ENCODE assay signal across 17 cellular contexts in the genomic region with DNA sequence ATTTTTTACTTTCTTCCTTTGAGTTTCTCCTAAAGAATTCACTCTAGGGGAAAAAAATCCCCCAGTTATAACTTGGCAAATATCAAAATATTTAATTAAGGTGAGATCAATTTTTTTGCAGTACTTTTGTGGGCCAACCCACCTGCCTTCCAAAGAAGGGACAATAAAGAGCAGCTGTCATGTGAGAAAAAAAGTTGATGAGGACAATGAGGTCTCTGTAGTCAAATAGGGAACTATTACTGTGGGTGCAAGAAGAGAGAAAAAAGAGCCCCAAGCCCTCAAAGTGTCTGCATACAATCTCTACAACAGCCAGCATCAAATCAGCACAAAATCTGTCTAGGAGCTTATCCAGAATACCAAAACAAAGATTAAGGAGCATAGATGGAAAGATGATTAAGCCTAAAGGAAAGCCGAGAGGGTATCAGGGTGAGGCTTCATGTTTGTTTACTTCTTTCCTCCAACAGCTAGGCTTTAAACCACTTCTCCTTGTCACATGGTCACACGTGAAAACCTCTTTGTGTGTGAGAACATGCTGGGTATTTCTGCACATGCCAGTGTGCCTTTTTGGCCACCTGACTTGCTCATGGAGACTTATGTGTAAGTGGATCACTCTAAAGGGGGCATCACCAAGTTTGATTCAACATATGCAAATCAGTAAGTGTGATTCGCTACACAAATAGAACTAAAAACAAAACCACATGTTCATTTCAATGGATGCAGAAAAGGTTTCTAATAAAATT. TPM values are rescaled to one million over a fixed set of nuclear protein-coding genes. Genes with fewer than 3 reads are reported as not detected.
"Had no signal": no experiment of that assay in that cellular context is flagged by ENCODE, and none has a peak within 500 bp of the region (broad histone marks: within the 10 kb centered on the region; RNA-seq: fewer than 3 reads in every experiment).

No MANE protein-coding gene starts in this region.

- DNase-seq: activated B cell treated with CpG ODN at 0.5 μM for 24 hours; activated CD4-positive, alpha-beta T cell treated with anti-CD3 and anti-CD28 coated beads, Interleukin-2, amount 10 ng/mL, durations not matched to agents 24 days and 14 days; activated CD8-positive, alpha-beta memory T cell treated with anti-CD3 and anti-CD28 coated beads for 24 hours; activated CD8-positive, alpha-beta memory T cell treated with anti-CD3 and anti-CD28 coated beads, Interleukin-2, amount 50 U/mL, for 48 hours; activated effector memory CD4-positive, alpha-beta T cell treated with anti-CD3 and anti-CD28 coated beads, Interleukin-2, amount 50 U/mL, for 16 hours; activated T-cell treated with anti-CD3 and anti-CD28 coated beads, Interleukin-2, amount 50 U/mL, for 72 hours; adrenal gland; effector CD8-positive, alpha-beta T cell; esophagus squamous epithelium; stomach; trophoblast cell had no signal

- H3K9me3 ChIP-seq: adrenal gland, vagina had no signal

- H3K4me3 Mint-ChIP-seq: activated B cell treated with CpG ODN at 0.5 μM for 24 hours; activated CD4-positive, alpha-beta T cell treated with anti-CD3 and anti-CD28 coated beads, Interleukin-2, amount 10 ng/mL, durations not matched to agents 24 days and 14 days; activated T-cell treated with anti-CD3 and anti-CD28 coated beads, Interleukin-2, amount 50 U/mL, for 72 hours; mesothelial cell of epicardium; T-helper 2 cell treated with Interferon-gamma antibody and Interleukin-4, amounts not matched to agents 5 μg/mL and 100 μg/mL, for 36 hours had no signal

- H3K27ac ChIP-seq: adrenal gland, esophagus squamous epithelium, stomach, vagina had no signal

- H3K4me1 Mint-ChIP-seq: activated B cell treated with CpG ODN at 0.5 μM for 24 hours, mesothelial cell of epicardium had no signal

- H3K36me3 ChIP-seq: adrenal gland, esophagus squamous epithelium, stomach, vagina had no signal

- H3K27ac Mint-ChIP-seq: activated B cell treated with CpG ODN at 0.5 μM for 24 hours; activated CD4-positive, alpha-beta T cell treated with anti-CD3 and anti-CD28 coated beads, Interleukin-2, amount 10 ng/mL, durations not matched to agents 24 days and 14 days; activated naive CD4-positive, alpha-beta T cell treated with anti-CD3 and anti-CD28 coated beads, Interleukin-2, amount 50 U/mL, for 72 hours; activated T-cell treated with anti-CD3 and anti-CD28 coated beads, Interleukin-2, amount 50 U/mL, for 72 hours; mesothelial cell of epicardium; T-helper 2 cell treated with Interferon-gamma antibody and Interleukin-4, amounts not matched to agents 5 μg/mL and 100 μg/mL, for 36 hours had no signal

- H3K4me3 ChIP-seq: adrenal gland, esophagus squamous epithelium, stomach, vagina had no signal

- ATAC-seq: activated naive CD4-positive, alpha-beta T cell treated with anti-CD3 and anti-CD28 coated beads, Interleukin-2, amount 50 U/mL, for 72 hours had no signal

- H3K36me3 Mint-ChIP-seq: activated naive CD4-positive, alpha-beta T cell treated with anti-CD3 and anti-CD28 coated beads, Interleukin-2, amount 50 U/mL, for 72 hours; mesothelial cell of epicardium had no signal

- H3K27me3 ChIP-seq: adrenal gland, esophagus squamous epithelium, stomach, vagina had no signal

- H3K4me1 ChIP-seq: adrenal gland, esophagus squamous epithelium, vagina had no signal

RNA-seq across cellular contexts. Expression of a gene that starts 19.2 kb away (rescaled TPM):
- total RNA-seq: fibroblast of villous mesenchyme had no signal
- polyA plus RNA-seq: neural cell had no signal
